In the genomic region with DNA sequence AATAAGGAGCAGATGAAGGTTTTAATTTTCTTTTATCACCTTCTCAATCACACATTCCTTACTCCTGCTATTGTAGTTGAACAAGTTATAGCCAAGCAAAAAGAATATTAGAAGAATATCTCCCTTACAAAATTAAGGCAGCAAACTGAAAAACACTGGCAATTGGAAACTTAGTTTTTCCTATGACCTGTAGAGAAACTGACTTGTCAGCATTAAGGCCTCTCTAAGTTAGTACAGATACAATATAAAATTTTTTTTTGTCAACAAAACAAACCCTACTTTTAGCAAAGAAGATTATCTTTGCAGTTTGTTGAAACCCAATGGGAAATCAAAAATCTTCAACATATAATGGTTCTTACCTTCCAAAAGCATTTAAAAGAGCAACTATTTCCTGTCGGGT, we compare ENCODE assay signal across 23 cellular contexts.
"Had no signal": no experiment of that assay in that cellular context is flagged by ENCODE, and none has a peak within 500 bp of the region (broad histone marks: within the 10 kb centered on the region; RNA-seq: fewer than 3 reads in every experiment).

No MANE protein-coding gene starts in this region.

- H3K27me3 ChIP-seq: dorsolateral prefrontal cortex, esophagus muscularis mucosa, foreskin keratinocyte, gastroesophageal sphincter, heart right ventricle, left lung had no signal

- ATAC-seq: foreskin keratinocyte; gastroesophageal sphincter; heart right ventricle; left cardiac atrium; left lung; left ventricle myocardium superior; naive thymus-derived CD4-positive, alpha-beta T cell had no signal

- DNase-seq: dermis blood vessel endothelial cell; dorsolateral prefrontal cortex; effector CD4-positive, alpha-beta T cell; effector memory CD4-positive, alpha-beta T cell; foreskin keratinocyte; glutamatergic neuron; head of caudate nucleus; heart right ventricle; hippocampal formation; left cardiac atrium; left lung; left ventricle myocardium superior; mammary epithelial cell; mesendoderm; midbrain; naive thymus-derived CD4-positive, alpha-beta T cell had no signal

- H3K4me3 ChIP-seq: coronary artery, dorsolateral prefrontal cortex, esophagus muscularis mucosa, gastroesophageal sphincter, heart right ventricle, left lung, lung had no signal

- H3K27ac ChIP-seq: coronary artery, dorsolateral prefrontal cortex, esophagus muscularis mucosa, foreskin keratinocyte, gastroesophageal sphincter, heart right ventricle, left lung had no signal

- H3K9me3 ChIP-seq: esophagus muscularis mucosa, gastroesophageal sphincter, heart right ventricle, left lung had no signal

- H3K4me1 ChIP-seq: esophagus muscularis mucosa, foreskin keratinocyte, gastroesophageal sphincter, left lung had no signal

- FAIRE-seq: endothelial cell of umbilical vein, frontal cortex, keratinocyte had no signal
